In genomic region chr5:148666353-148666752, GRCh38 we compare ENCODE assay signal across 27 cellular contexts. TPM values are rescaled to one million over a fixed set of nuclear protein-coding genes. Genes with fewer than 3 reads are reported as not detected.
"Had no signal": no experiment of that assay in that cellular context is flagged by ENCODE, and none has a peak within 500 bp of the region (broad histone marks: within the 10 kb centered on the region; RNA-seq: fewer than 3 reads in every experiment).

No MANE protein-coding gene starts in this region.

- H3K9me3 ChIP-seq: gastrocnemius medialis, heart right ventricle, mucosa of descending colon, tibial nerve, vagina had no signal

- H3K4me1 Mint-ChIP-seq: memory B cell; naive thymus-derived CD8-positive, alpha-beta T cell had no signal

- H3K36me3 ChIP-seq: gastrocnemius medialis, heart right ventricle, tibial nerve, vagina had no signal

- H3K27ac Mint-ChIP-seq: activated CD8-positive, alpha-beta T cell treated with anti-CD3 and anti-CD28 coated beads for 36 hours; activated naive CD4-positive, alpha-beta T cell treated with anti-CD3 and anti-CD28 coated beads, Interleukin-2, amount 50 U/mL, for 72 hours; memory B cell; naive thymus-derived CD8-positive, alpha-beta T cell; T-helper 1 cell treated with Interleukin-12 subunit alpha and Interleukin-12 subunit beta and Interleukin-4 antibody, amounts not matched to agents 30 μg/mL and 1 μg/mL, for 36 hours had no signal

- H3K27me3 ChIP-seq: gastrocnemius medialis, tibial nerve, vagina had no signal

- DNase-seq: activated CD4-positive, alpha-beta T cell treated with anti-CD3 and anti-CD28 coated beads for 4 hours; activated CD8-positive, alpha-beta T cell treated with anti-CD3 and anti-CD28 coated beads for 36 hours; activated effector memory CD4-positive, alpha-beta T cell treated with anti-CD3 and anti-CD28 coated beads, Interleukin-2, amount 50 U/mL, for 16 hours; activated T-cell treated with anti-CD3 and anti-CD28 coated beads, Interleukin-2, amount 50 U/mL, for 48 hours; amniotic stem cell; central memory CD4-positive, alpha-beta T cell; cortex of kidney; effector memory CD4-positive, alpha-beta T cell; gastrocnemius medialis; heart right ventricle; left colon; mucosa of descending colon; naive thymus-derived CD8-positive, alpha-beta T cell; nucleus accumbens; posterior cingulate gyrus; stimulated activated CD4-positive, alpha-beta T cell treated with anti-CD3 and anti-CD28 coated beads, Interleukin-4, amount 100 ng/mL, for 4 hours; stimulated activated CD8-positive, alpha-beta memory T cell treated with anti-CD3 and anti-CD28 coated beads, Interleukin-4, amount 100 ng/mL, for 48 hours; stimulated activated naive CD4-positive, alpha-beta T cell treated with Interleukin-2 at 50 U/mL for 16 hours; substantia nigra had no signal

- H3K4me3 Mint-ChIP-seq: activated CD8-positive, alpha-beta T cell treated with anti-CD3 and anti-CD28 coated beads for 36 hours; memory B cell; naive thymus-derived CD8-positive, alpha-beta T cell; T-helper 1 cell treated with Interleukin-12 subunit alpha and Interleukin-12 subunit beta and Interleukin-4 antibody, amounts not matched to agents 30 μg/mL and 1 μg/mL, for 36 hours had no signal

- ATAC-seq: activated CD8-positive, alpha-beta T cell treated with anti-CD3 and anti-CD28 coated beads for 36 hours; activated naive CD4-positive, alpha-beta T cell treated with anti-CD3 and anti-CD28 coated beads, Interleukin-2, amount 50 U/mL, for 72 hours; gastrocnemius medialis; heart right ventricle; left colon; mucosa of descending colon; naive thymus-derived CD8-positive, alpha-beta T cell had no signal

- H3K27ac ChIP-seq: epithelial cell of prostate, gastrocnemius medialis, heart right ventricle, tibial nerve, vagina had no signal

- H3K27me3 Mint-ChIP-seq: activated CD8-positive, alpha-beta T cell treated with anti-CD3 and anti-CD28 coated beads for 36 hours; memory B cell had no signal

- H3K4me2 ChIP-seq: smooth muscle cell had no signal

- H3K4me1 ChIP-seq: gastrocnemius medialis, heart right ventricle, tibial nerve, vagina had no signal

- H3K9me3 Mint-ChIP-seq: activated CD8-positive, alpha-beta T cell treated with anti-CD3 and anti-CD28 coated beads for 36 hours; activated naive CD4-positive, alpha-beta T cell treated with anti-CD3 and anti-CD28 coated beads, Interleukin-2, amount 50 U/mL, for 72 hours; T-helper 1 cell treated with Interleukin-12 subunit alpha and Interleukin-12 subunit beta and Interleukin-4 antibody, amounts not matched to agents 30 μg/mL and 1 μg/mL, for 36 hours had no signal

- H3K4me3 ChIP-seq: gastrocnemius medialis, heart right ventricle, mucosa of descending colon, smooth muscle cell, tibial nerve, vagina had no signal

- H3K36me3 Mint-ChIP-seq: activated naive CD4-positive, alpha-beta T cell treated with anti-CD3 and anti-CD28 coated beads, Interleukin-2, amount 50 U/mL, for 72 hours; memory B cell; naive thymus-derived CD8-positive, alpha-beta T cell had no signal

RNA-seq across cellular contexts. Expression of gene HTR4, which starts 12.0 kb away (rescaled TPM):
- total RNA-seq: activated CD8-positive, alpha-beta T cell treated with anti-CD3 and anti-CD28 coated beads for 36 hours; activated naive CD4-positive, alpha-beta T cell treated with anti-CD3 and anti-CD28 coated beads, Interleukin-2, amount 50 U/mL, for 72 hours; fibroblast of lung; naive thymus-derived CD8-positive, alpha-beta T cell had no signal
- polyA plus RNA-seq: fibroblast of lung; naive thymus-derived CD8-positive, alpha-beta T cell; smooth muscle cell had no signal
